8 cellular contexts compared by ENCODE assay signal in genomic region chr1:223189903-223190724, GRCh38. TPM values are rescaled to one million over a fixed set of nuclear protein-coding genes. Genes with fewer than 3 reads are reported as not detected.
DNase-seq lines count a peak whose midpoint lies in the region; ATAC-seq and TF ChIP-seq lines count a peak whose summit lies in the region.

No MANE protein-coding gene starts in this region.

- no peaks in the 10 kb centered on the region for H3K36me3 ChIP-seq in PC-3 (ENCODE audit: low read depth, low read length)

- H3K27me3 Mint-ChIP-seq in activated naive CD4-positive, alpha-beta T cell treated with anti-CD3 and anti-CD28 coated beads, Interleukin-2, amount 50 U/mL, for 24 hours, result no peaks in the 10 kb centered on the region

- H3F3A ChIP-seq in PC-3 (ENCODE audit: low read length, unreplicated experiment), result no peaks in the 10 kb centered on the region

- H3K9ac ChIP-seq in PC-3 (ENCODE audit: low read length), result peak overlapping the region; percentile 69

- BruUV-seq in PC-3 (replicated peaks; lab: Mats Ljungman, UMichigan), result no TSS peak

- peaks cover 31% of the 10 kb centered on the region for H3K4me1 ChIP-seq in PC-3 (ENCODE audit: insufficient read depth, low read length)

- H2AFZ ChIP-seq in PC-3 (ENCODE audit: low read length), result peak overlapping the region; percentile 19; the same call in 1 of the 2 replicates

- peaks cover 82% of the 10 kb centered on the region for H3K4me1 Mint-ChIP-seq in activated naive CD4-positive, alpha-beta T cell treated with anti-CD3 and anti-CD28 coated beads, Interleukin-2, amount 50 U/mL, for 24 hours

- H4K20me1 ChIP-seq in PC-3 (ENCODE audit: low read length), result no peaks in the 10 kb centered on the region

- TF ChIP-seq CTCF in PC-3 (conservative IDR thresholded peaks at IDR 0.05; ENCODE audit: low read depth, low read length), result no peak

- peak; percentile 98 for DNase-seq in PC-3
- peak; percentile 47 for DNase-seq in stimulated activated CD4-positive, alpha-beta T cell treated with anti-CD3 and anti-CD28 coated beads, Interleukin-2, amount 100 ng/mL, for 4 hours (ENCODE audit: low read depth)
- no peak for DNase-seq in pons (ENCODE audit: low spot score)
- no peak for DNase-seq in COLO668 (lab: John Stamatoyannopoulos, UW; ENCODE audit: unreplicated experiment)
- no peak for DNase-seq in Right ventricle myocardium inferior (ENCODE audit: missing footprints)

- CTCF ChIA-PET in PC-3 (lab: Charles Lee), result interaction anchor here (0.6 kb wide), 1 partner anchor 56 kb away, joined by 3 read pairs; no protein-coding TSS in a partner anchor

- peaks cover 5% of the 10 kb centered on the region for H3K36me3 Mint-ChIP-seq in activated naive CD4-positive, alpha-beta T cell treated with anti-CD3 and anti-CD28 coated beads, Interleukin-2, amount 50 U/mL, for 24 hours

- POLR2A ChIA-PET in PC-3 (lab: Charles Lee; ENCODE audit: unreplicated experiment), result interaction anchor here (0.6 kb wide), 1 partner anchor 146 kb away, joined by 4 read pairs; no protein-coding TSS in a partner anchor

- peak overlapping the region; percentile 93 for H3K27ac ChIP-seq in PC-3 (ENCODE audit: low read length)

- peak overlapping the region; percentile 97 for H3K27ac Mint-ChIP-seq in activated naive CD4-positive, alpha-beta T cell treated with anti-CD3 and anti-CD28 coated beads, Interleukin-2, amount 50 U/mL, for 24 hours

- no peaks in the 10 kb centered on the region for H3K27me3 ChIP-seq in PC-3 (ENCODE audit: low read length)

- H3K4me3 ChIP-seq in PC-3 (ENCODE audit: low read length), result peak overlapping the region; percentile 9; the same call in 1 of the 2 replicates

- intact Hi-C loops in PC-3 (cut with micrococcal nuclease), result loop anchor here (1.0 to 2.0 kb wide), 2 partner anchors 43 to 55 kb away; no protein-coding TSS in a partner anchor
- intact Hi-C loops in Right ventricle myocardium inferior (cut with DNase I), result no loop called here

- H3K9me2 ChIP-seq in PC-3 (replicated peaks; ENCODE audit: low read length), result no peaks in the 10 kb centered on the region

- H3K4me2 ChIP-seq in PC-3 (ENCODE audit: low read length), result peak overlapping the region; percentile 64

- no peaks in the 10 kb centered on the region for H3K9me3 ChIP-seq in PC-3 (ENCODE audit: low read length)

- H3K4me3 Mint-ChIP-seq in activated naive CD4-positive, alpha-beta T cell treated with anti-CD3 and anti-CD28 coated beads, Interleukin-2, amount 50 U/mL, for 24 hours, result peak overlapping the region; percentile 74

- peak; percentile 61 for ATAC-seq in GM21619 (IDR thresholded peaks at IDR 0.05; ENCODE audit: unreplicated experiment)
- peak; percentile 90 for ATAC-seq in PC-3
- no peak for ATAC-seq in GM19397 (IDR thresholded peaks at IDR 0.05; ENCODE audit: unreplicated experiment)
- no peak for ATAC-seq in Right ventricle myocardium inferior

- no peaks in the 10 kb centered on the region for H3K9me3 Mint-ChIP-seq in activated naive CD4-positive, alpha-beta T cell treated with anti-CD3 and anti-CD28 coated beads, Interleukin-2, amount 50 U/mL, for 24 hours

- no peaks in the 10 kb centered on the region for H3K79me2 ChIP-seq in PC-3 (ENCODE audit: low read length)

RNA-seq across cellular contexts. Expression of gene TLR5, which starts 47.1 kb away (rescaled TPM):
- total RNA-seq in PC-3 (2014; rRNA removed) (0.46 and 1.2 TPM in 2 replicates), Right ventricle myocardium inferior (3.1 TPM)

Comparison
In these comparisons a context has a peak if more than half of its experiments do, and no peak if none do; other contexts are left out.
1. ATAC-seq: peak in GM21619 (single experiment) and PC-3 (single experiment); none in GM19397 (single experiment) and Right ventricle myocardium inferior (single experiment).
2. DNase-seq: peak in PC-3 (single experiment) and stimulated activated CD4-positive, alpha-beta T cell treated with anti-CD3 and anti-CD28 coated beads, Interleukin-2, amount 100 ng/mL, for 4 hours (single experiment); none in pons (single experiment), COLO668 (single experiment) and Right ventricle myocardium inferior (single experiment).